Comparison of ENCODE assay signal across 23 cellular contexts in the genomic region with DNA sequence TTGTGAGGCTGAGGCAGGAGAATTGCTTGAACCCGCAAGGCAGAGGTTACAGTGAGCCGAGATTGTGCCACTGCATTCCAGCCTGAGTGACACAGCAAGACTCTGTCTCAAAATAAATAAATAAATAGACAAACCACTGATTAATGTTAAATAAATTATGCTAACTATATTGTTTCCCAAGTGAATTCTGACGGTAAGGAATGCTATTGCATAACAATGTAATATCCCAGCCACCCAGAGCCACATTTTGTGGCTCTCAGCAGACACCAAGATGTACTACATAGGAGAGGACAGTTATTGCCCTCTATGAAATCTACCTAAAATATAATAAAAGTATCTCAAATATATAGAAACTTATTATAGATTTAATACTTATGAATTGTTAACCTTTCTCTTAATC. TPM values are rescaled to one million over a fixed set of nuclear protein-coding genes. Genes with fewer than 3 reads are reported as not detected.
DNase-seq lines count a peak whose midpoint lies in the region; ATAC-seq and TF ChIP-seq lines count a peak whose summit lies in the region.
"Had no signal": no experiment of that assay in that cellular context is flagged by ENCODE, and none has a peak within 500 bp of the region (broad histone marks: within the 10 kb centered on the region; RNA-seq: fewer than 3 reads in every experiment).

No MANE protein-coding gene starts in this region.

- no peaks in the 10 kb centered on the region for H3K4me1 ChIP-seq in mesenchymal stem cell (ENCODE audit: control insufficient read depth, insufficient read depth, low read depth, low read length)
- H3K4me1 ChIP-seq: BLaER1, SJSA1 had no signal

- no peak overlapping the region for H3K18ac ChIP-seq in mesenchymal stem cell (ENCODE audit: low read depth in 1 of 2, low read length in 2 of 2)

- no peaks in the 10 kb centered on the region for H3K79me1 ChIP-seq in mesenchymal stem cell (replicated peaks; ENCODE audit: low read length, poor library complexity, severe bottlenecking)

- H2BK5ac ChIP-seq in mesenchymal stem cell (ENCODE audit: low read depth, low read length, poor library complexity, severe bottlenecking): no peak overlapping the region

- no peak overlapping the region for H3K4me2 ChIP-seq in mesenchymal stem cell (ENCODE audit: low read length, poor library complexity, severe bottlenecking)
- H3K4me2 ChIP-seq: BLaER1 had no signal

- H3K14ac ChIP-seq in mesenchymal stem cell (ENCODE audit: low read length in 2 of 2): no peak overlapping the region

- H3K9ac ChIP-seq in mesenchymal stem cell (ENCODE audit: low read length): no peak overlapping the region
- H3K9ac ChIP-seq: BLaER1 had no signal

- no peak overlapping the region for H4K8ac ChIP-seq in mesenchymal stem cell (ENCODE audit: low read length)

- peaks cover 3 to 19% of the 10 kb centered on the region in 2 experiments for H3K36me3 ChIP-seq in mesenchymal stem cell (ENCODE audit: control insufficient read depth in 1 of 2, insufficient read depth in 2 of 2, low read depth in 1 of 2, low read length in 2 of 2)

- H4K91ac ChIP-seq in mesenchymal stem cell (ENCODE audit: low read length): no peak overlapping the region

- no peak overlapping the region for H2BK12ac ChIP-seq in mesenchymal stem cell (ENCODE audit: low read length in 2 of 2)

- TF ChIP-seq CTCF in AG10803 (conservative IDR thresholded peaks at IDR 0.05; ENCODE audit: low read length): no peak

- no peak overlapping the region for H2BK15ac ChIP-seq in mesenchymal stem cell (ENCODE audit: low read depth, poor library complexity, severe bottlenecking)

- DNase-seq in AG10803 (ENCODE audit: low read depth) (peak; percentile 25), GM04503 (ENCODE audit: low read depth) (peak; percentile 10), amniotic epithelial cell (ENCODE audit: low read depth) (peak; percentile 36), mesenchymal stem cell (peak; percentile 22)
- no peak for DNase-seq in activated T-cell treated with anti-CD3 and anti-CD28 coated beads, Interleukin-2, amount 50 U/mL, for 1 hour
- DNase-seq in activated CD4-positive, alpha-beta T cell treated with anti-CD3 and anti-CD28 coated beads, Interleukin-2, amount 50 U/mL, for 1 hour: no peak
- DNase-seq: 8988T; ACHN; CD4-positive, CD25-positive, alpha-beta regulatory T cell; DMS53; GDM1; HCEC 1CT; Kasumi-1; MG63; NCI-H2029 treated with DMSO at 0.1 percent for 48 hours; NCI-H446 treated with DMSO at 0.1 percent for 48 hours; NCI-H526 treated with DMSO at 0.1 percent for 48 hours; Right ventricle myocardium superior; RPMI8226 had no signal

- WGBS in mesenchymal stem cell: 83% methylated on average over 1 of the region's 3 CpGs

- no peak overlapping the region for H3K4ac ChIP-seq in mesenchymal stem cell (ENCODE audit: low read depth in 1 of 2, low read length in 2 of 2)

- no peaks in the 10 kb centered on the region for H3K27me3 ChIP-seq in mesenchymal stem cell (ENCODE audit: control insufficient read depth in 1 of 2, insufficient read depth in 1 of 2, low read length in 2 of 2)
- H3K27me3 ChIP-seq: BLaER1, MG63 had no signal

- no peak overlapping the region for H3K23ac ChIP-seq in mesenchymal stem cell (ENCODE audit: low read length in 2 of 2)

- H2AFZ ChIP-seq in mesenchymal stem cell (ENCODE audit: low read depth, low read length): no peak overlapping the region

- H3K4me3 ChIP-seq in AG10803 (ENCODE audit: low read length) (no peak overlapping the region), mesenchymal stem cell (ENCODE audit: insufficient read depth in 1 of 2, low read depth in 1 of 2, low read length in 2 of 2) (no peak overlapping the region)
- H3K4me3 ChIP-seq: BLaER1, MG63, SJSA1 had no signal

- ATAC-seq in HG02571 (IDR thresholded peaks at IDR 0.05; ENCODE audit: unreplicated experiment): no peak

- no peaks in the 10 kb centered on the region for H3K9me3 ChIP-seq in mesenchymal stem cell (ENCODE audit: control insufficient read depth, low read length)
- H3K9me3 ChIP-seq: BLaER1, MG63, SJSA1 had no signal

- H3K27ac ChIP-seq in mesenchymal stem cell (ENCODE audit: low read length, poor library complexity, severe bottlenecking): no peak overlapping the region
- H3K27ac ChIP-seq: BLaER1, HL-60, SJSA1 had no signal

- no peak overlapping the region for H2AK5ac ChIP-seq in mesenchymal stem cell (ENCODE audit: low read length, severe bottlenecking)

- no peak overlapping the region for H2BK120ac ChIP-seq in mesenchymal stem cell (ENCODE audit: low read depth, low read length)

RNA-seq across cellular contexts. Expression of a gene that starts 55.4 kb away (rescaled TPM):
- polyA plus RNA-seq in mesenchymal stem cell (2013, experiment 1 of 2): 19.9 TPM
- polyA plus RNA-seq in mesenchymal stem cell (2013, experiment 2 of 2): 20.2 TPM

Comparison
In these comparisons a context has a peak if more than half of its experiments do, and no peak if none do; other contexts are left out.
1. DNase-seq: peak in AG10803 (single experiment), GM04503 (single experiment), amniotic epithelial cell (single experiment) and mesenchymal stem cell (single experiment); none in activated T-cell treated with anti-CD3 and anti-CD28 coated beads, Interleukin-2, amount 50 U/mL, for 1 hour (single experiment) and activated CD4-positive, alpha-beta T cell treated with anti-CD3 and anti-CD28 coated beads, Interleukin-2, amount 50 U/mL, for 1 hour (single experiment).